Comparison of ENCODE assay signal across 13 cellular contexts in the genomic region with DNA sequence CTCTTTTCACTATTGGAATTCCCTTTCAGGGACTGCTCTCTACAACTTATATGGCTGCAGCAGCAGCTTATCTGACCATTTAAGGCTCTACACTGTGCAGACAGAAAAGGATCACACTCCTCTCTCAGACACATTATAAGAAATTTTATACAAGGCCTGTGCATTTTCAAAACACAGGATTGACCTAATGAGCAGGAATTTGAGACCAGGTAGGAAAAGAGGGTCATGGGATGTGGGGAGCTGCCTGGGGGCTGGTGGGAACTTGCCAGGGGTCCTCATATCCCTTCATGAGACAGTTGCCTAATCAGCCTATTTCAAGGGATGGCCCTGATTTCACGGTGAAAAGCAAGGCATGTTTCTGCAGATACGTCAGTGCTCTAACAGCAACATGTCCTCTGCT.
"Had no signal": no experiment of that assay in that cellular context is flagged by ENCODE, and none has a peak within 500 bp of the region (broad histone marks: within the 10 kb centered on the region; RNA-seq: fewer than 3 reads in every experiment).

No MANE protein-coding gene starts in this region.

- H3K36me3 ChIP-seq: uterus had no signal

- H3K27me3 ChIP-seq: testis, uterus had no signal

- H3K4me3 Mint-ChIP-seq: activated naive CD4-positive, alpha-beta T cell treated with anti-CD3 and anti-CD28 coated beads, Interleukin-2, amount 50 U/mL, for 24 hours; activated T-cell treated with anti-CD3 and anti-CD28 coated beads, Interleukin-2, amount 50 U/mL, for 24 hours; natural killer cell had no signal

- H3K9me3 ChIP-seq: psoas muscle, testis, uterus had no signal

- H3K4me3 ChIP-seq: psoas muscle, testis, uterus had no signal

- H3K9me3 Mint-ChIP-seq: activated T-cell treated with anti-CD3 and anti-CD28 coated beads, Interleukin-2, amount 50 U/mL, for 24 hours had no signal

- H3K27ac ChIP-seq: psoas muscle, testis, uterus had no signal

- ATAC-seq: activated CD4-positive, CD25-positive, alpha-beta regulatory T cell treated with anti-CD3 and anti-CD28 coated beads, Interleukin-2, amount 50 U/mL, for 24 hours; psoas muscle had no signal

- H3K36me3 Mint-ChIP-seq: activated naive CD4-positive, alpha-beta T cell treated with anti-CD3 and anti-CD28 coated beads, Interleukin-2, amount 50 U/mL, for 24 hours; natural killer cell had no signal

- H3K4me1 Mint-ChIP-seq: activated naive CD4-positive, alpha-beta T cell treated with anti-CD3 and anti-CD28 coated beads, Interleukin-2, amount 50 U/mL, for 24 hours; natural killer cell had no signal

- DNase-seq: activated CD4-positive, alpha-beta T cell treated with anti-CD3 and anti-CD28 coated beads, Interleukin-2, amount 50 U/mL, for 4 hours; activated effector memory CD4-positive, alpha-beta T cell treated with Interleukin-2 at 50 U/mL for 16 hours; activated T-cell treated with anti-CD3 and anti-CD28 coated beads, Interleukin-2, amount 50 U/mL, for 24 hours; amniotic stem cell; effector CD4-positive, alpha-beta T cell; natural killer cell; psoas muscle; stimulated activated CD4-positive, alpha-beta T cell treated with anti-CD3 and anti-CD28 coated beads, Interleukin-2, amount 100 ng/mL, for 48 hours; stimulated activated naive CD4-positive, alpha-beta T cell treated with Interleukin-2 at 50 U/mL for 16 hours; testis; uterus had no signal

- H3K27ac Mint-ChIP-seq: activated naive CD4-positive, alpha-beta T cell treated with anti-CD3 and anti-CD28 coated beads, Interleukin-2, amount 50 U/mL, for 24 hours; activated T-cell treated with anti-CD3 and anti-CD28 coated beads, Interleukin-2, amount 50 U/mL, for 24 hours; natural killer cell had no signal

- H3K4me1 ChIP-seq: psoas muscle, uterus had no signal
